Comparison of ENCODE assay signal across 23 cellular contexts in the genomic region with DNA sequence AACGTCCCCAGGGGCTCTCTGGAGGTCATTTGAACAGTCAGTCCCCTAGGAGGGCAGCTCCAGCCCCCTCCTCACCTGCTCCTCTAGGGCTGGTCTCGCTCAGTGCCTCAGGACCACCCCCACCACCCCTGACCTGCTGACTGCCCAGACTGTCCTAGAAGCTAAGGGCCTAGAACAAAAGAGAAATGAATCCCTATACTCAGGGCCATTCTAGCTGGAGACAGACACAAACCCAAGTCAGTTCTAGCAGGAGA.
DNase-seq lines count a peak whose midpoint lies in the region; ATAC-seq and TF ChIP-seq lines count a peak whose summit lies in the region.
"Had no signal": no experiment of that assay in that cellular context is flagged by ENCODE, and none has a peak within 500 bp of the region (broad histone marks: within the 10 kb centered on the region; RNA-seq: fewer than 3 reads in every experiment).

No MANE protein-coding gene starts in this region.

- TF ChIP-seq CTCF in Calu3 (IDR thresholded peaks at IDR 0.05; ENCODE audit: unreplicated experiment) (no peak), gastroesophageal sphincter (IDR thresholded peaks at IDR 0.05) (no peak), gastrocnemius medialis (IDR thresholded peaks at IDR 0.05 in 4 of 5, conservative IDR thresholded peaks at IDR 0.05 in 1 of 5) (no peak), lower lobe of right lung (IDR thresholded peaks at IDR 0.05) (no peak)

- peak overlapping the region; percentile 18 for H3K27ac Mint-ChIP-seq in Calu3 (ENCODE audit: unreplicated experiment)
- H3K27ac Mint-ChIP-seq in activated CD8-positive, alpha-beta memory T cell treated with anti-CD3 and anti-CD28 coated beads, Interleukin-2, amount 10 ng/mL, durations not matched to agents 7 days and 5 days = no peak overlapping the region
- H3K27ac Mint-ChIP-seq: naive thymus-derived CD4-positive, alpha-beta T cell had no signal

- ATAC-seq in gastroesophageal sphincter = no peak
- no peak for ATAC-seq in gastrocnemius medialis
- ATAC-seq in HG03342 (IDR thresholded peaks at IDR 0.05; ENCODE audit: unreplicated experiment) = no peak
- no peak for ATAC-seq in lower lobe of right lung
- no peak for ATAC-seq in activated CD8-positive, alpha-beta memory T cell treated with anti-CD3 and anti-CD28 coated beads, Interleukin-2, amount 10 ng/mL, durations not matched to agents 7 days and 5 days
- no peak for ATAC-seq in GM21737 (IDR thresholded peaks at IDR 0.05; ENCODE audit: unreplicated experiment)
- ATAC-seq: naive thymus-derived CD4-positive, alpha-beta T cell had no signal

- H3K36me3 ChIP-seq in SJCRH30 (no peaks in the 10 kb centered on the region), gastroesophageal sphincter (no peaks in the 10 kb centered on the region), gastrocnemius medialis (no peaks in the 10 kb centered on the region), lower lobe of right lung (no peaks in the 10 kb centered on the region)
- H3K36me3 ChIP-seq: adrenal gland had no signal

- in situ Hi-C loops in gastrocnemius medialis (cut with MboI; ENCODE audit: low sequenced_read_pairs in 4 of 4) = no loop called here

- no peaks in the 10 kb centered on the region for H3K9me3 Mint-ChIP-seq in Calu3 (ENCODE audit: low read depth, unreplicated experiment)
- H3K9me3 Mint-ChIP-seq in activated CD8-positive, alpha-beta memory T cell treated with anti-CD3 and anti-CD28 coated beads, Interleukin-2, amount 10 ng/mL, durations not matched to agents 7 days and 5 days (ENCODE audit: low read depth) = no peaks in the 10 kb centered on the region
- H3K9me3 Mint-ChIP-seq: activated CD4-positive, alpha-beta T cell treated with anti-CD3 and anti-CD28 coated beads, Interleukin-2, amount 10 ng/mL, durations not matched to agents 24 days and 14 days; immature natural killer cell had no signal

- H3K27ac ChIP-seq in SJCRH30 (peak overlapping the region; percentile 47), gastroesophageal sphincter (peak overlapping the region in 3 of 4 donors; percentile 71 to 76 (median 75)), gastrocnemius medialis (peak overlapping the region; percentile 36 to 80 (median 72)), lower lobe of right lung (no peak overlapping the region)

- intact Hi-C loops in Calu3 (cut with micrococcal nuclease; ENCODE audit: unreplicated experiment) (no loop called here), gastrocnemius medialis (cut with DNase I; ENCODE audit: low total_unique reads) (no loop called here), lower lobe of right lung (cut with DNase I) (no loop called here)

- CTCF ChIA-PET in Calu3 (lab: Charles Lee) = interaction anchor here (1.1 kb wide), 1 partner anchor 42 kb away, joined by 3 read pairs; no protein-coding TSS in a partner anchor
- CTCF ChIA-PET in activated CD8-positive, alpha-beta memory T cell treated with anti-CD3 and anti-CD28 coated beads, Interleukin-2, amount 10 ng/mL, durations not matched to agents 7 days and 5 days (lab: Charles Lee) = interaction anchor here (0.6 to 0.8 kb wide), 2 partner anchors 87 to 156 kb away, joined by 3 to 5 read pairs; no protein-coding TSS in a partner anchor

- no peak for TF ChIP-seq EP300 in gastroesophageal sphincter (IDR thresholded peaks at IDR 0.05)

- H3K4me3 ChIP-seq in SJCRH30 = no peak overlapping the region
- H3K4me3 ChIP-seq in gastroesophageal sphincter = no peak overlapping the region
- H3K4me3 ChIP-seq in gastrocnemius medialis = no peak overlapping the region
- no peak overlapping the region for H3K4me3 ChIP-seq in lower lobe of right lung
- H3K4me3 ChIP-seq: adrenal gland, psoas muscle, testis had no signal

- DNase-seq in Calu3 = no peak
- no peak for DNase-seq in SJCRH30
- no peak for DNase-seq in gastrocnemius medialis
- no peak for DNase-seq in lower lobe of right lung
- no peak for DNase-seq in activated CD8-positive, alpha-beta memory T cell treated with anti-CD3 and anti-CD28 coated beads, Interleukin-2, amount 10 ng/mL, durations not matched to agents 7 days and 5 days
- DNase-seq: activated CD4-positive, alpha-beta T cell treated with anti-CD3 and anti-CD28 coated beads, Interleukin-2, amount 10 ng/mL, durations not matched to agents 24 days and 14 days; activated gamma-delta T cell treated with Interleukin-2 at 50 U/mL for 16 hours; adrenal gland; caudate nucleus; head of caudate nucleus; immature natural killer cell; Kasumi-1; naive thymus-derived CD4-positive, alpha-beta T cell; NCI-H1105; NCI-H2107; NCI-H510A treated with DMSO at 0.1 percent for 48 hours; psoas muscle; RPMI8226; stimulated activated CD4-positive, alpha-beta T cell treated with anti-CD3 and anti-CD28 coated beads, Interleukin-12 subunit alpha, Interleukin-12 subunit beta, amount 100 ng/mL, for 4 hours; testis had no signal

- no peaks in the 10 kb centered on the region for H3K27me3 Mint-ChIP-seq in Calu3 (ENCODE audit: unreplicated experiment)
- H3K27me3 Mint-ChIP-seq in activated CD8-positive, alpha-beta memory T cell treated with anti-CD3 and anti-CD28 coated beads, Interleukin-2, amount 10 ng/mL, durations not matched to agents 7 days and 5 days = peaks cover 5% of the 10 kb centered on the region

- H3K4me3 Mint-ChIP-seq in Calu3 (ENCODE audit: low read depth, unreplicated experiment) = no peak overlapping the region
- H3K4me3 Mint-ChIP-seq in activated CD8-positive, alpha-beta memory T cell treated with anti-CD3 and anti-CD28 coated beads, Interleukin-2, amount 10 ng/mL, durations not matched to agents 7 days and 5 days = no peak overlapping the region
- H3K4me3 Mint-ChIP-seq: activated CD4-positive, alpha-beta T cell treated with anti-CD3 and anti-CD28 coated beads, Interleukin-2, amount 10 ng/mL, durations not matched to agents 24 days and 14 days; immature natural killer cell; naive thymus-derived CD4-positive, alpha-beta T cell had no signal

- H3K4me1 Mint-ChIP-seq in Calu3 (ENCODE audit: low read depth, unreplicated experiment) = peaks cover 24% of the 10 kb centered on the region
- peaks cover 14% of the 10 kb centered on the region for H3K4me1 Mint-ChIP-seq in activated CD8-positive, alpha-beta memory T cell treated with anti-CD3 and anti-CD28 coated beads, Interleukin-2, amount 10 ng/mL, durations not matched to agents 7 days and 5 days
- H3K4me1 Mint-ChIP-seq: immature natural killer cell had no signal

- no peaks in the 10 kb centered on the region for H3K36me3 Mint-ChIP-seq in Calu3 (ENCODE audit: insufficient read depth, unreplicated experiment)
- H3K36me3 Mint-ChIP-seq in activated CD8-positive, alpha-beta memory T cell treated with anti-CD3 and anti-CD28 coated beads, Interleukin-2, amount 10 ng/mL, durations not matched to agents 7 days and 5 days = no peaks in the 10 kb centered on the region
- H3K36me3 Mint-ChIP-seq: immature natural killer cell; naive thymus-derived CD4-positive, alpha-beta T cell had no signal

- H3K9me3 ChIP-seq in SJCRH30 (replicated peaks) (no peaks in the 10 kb centered on the region), gastroesophageal sphincter (no peaks in the 10 kb centered on the region), gastrocnemius medialis (no peaks in the 10 kb centered on the region), lower lobe of right lung (no peaks in the 10 kb centered on the region)
- H3K9me3 ChIP-seq: adrenal gland, psoas muscle, testis had no signal

- no TSS peak for BruUV-seq in Calu3 (replicated peaks; lab: Mats Ljungman, UMichigan)

- H3K4me1 ChIP-seq in SJCRH30 = peaks cover 43% of the 10 kb centered on the region
- H3K4me1 ChIP-seq in gastroesophageal sphincter = peaks cover 0 to 64% (median 10%) of the 10 kb centered on the region in 3 donors
- peaks cover 4 to 36% of the 10 kb centered on the region in 2 donors for H3K4me1 ChIP-seq in gastrocnemius medialis
- H3K4me1 ChIP-seq in lower lobe of right lung = peaks cover 30% of the 10 kb centered on the region

- H3K27me3 ChIP-seq in SJCRH30 (no peaks in the 10 kb centered on the region), gastroesophageal sphincter (no peaks in the 10 kb centered on the region), gastrocnemius medialis (no peaks in the 10 kb centered on the region), lower lobe of right lung (ENCODE audit: low read depth) (no peaks in the 10 kb centered on the region)
- H3K27me3 ChIP-seq: adrenal gland, testis had no signal

- WGBS in gastroesophageal sphincter (ENCODE audit: low coverage in 1 of 2), 2 donors = no CpG with 5 or more reads among the region's 2 CpGs

- TF ChIP-seq POLR2A in gastroesophageal sphincter (IDR thresholded peaks at IDR 0.05) = no peak
- no peak for TF ChIP-seq POLR2A in gastrocnemius medialis (IDR thresholded peaks at IDR 0.05)
